ENCODE assay signal across 8 cellular contexts in the genomic region with DNA sequence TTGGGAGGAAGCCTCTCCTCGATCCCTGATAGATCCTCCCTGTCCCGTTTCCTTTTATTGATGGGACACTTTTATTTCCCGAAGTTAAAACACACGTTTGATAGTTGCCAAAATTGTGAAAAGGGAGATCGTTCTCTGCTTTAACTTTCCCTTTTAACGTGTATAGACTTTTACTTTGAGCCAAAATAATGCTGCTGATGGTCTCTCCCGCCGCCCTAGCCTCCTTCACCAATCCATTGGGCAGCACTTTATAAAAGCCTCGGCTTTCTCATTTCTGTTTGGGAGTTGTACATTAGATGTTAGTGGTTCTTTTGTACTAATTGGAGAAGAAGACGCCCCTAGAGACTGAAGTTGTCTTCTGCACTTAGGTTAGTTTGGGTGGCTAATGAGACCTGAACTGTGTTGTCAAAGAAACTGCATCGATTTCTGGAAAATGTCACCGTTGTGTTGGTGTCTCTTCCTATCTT. TPM values are rescaled to one million over a fixed set of nuclear protein-coding genes. Genes with fewer than 3 reads are reported as not detected.
A peak's percentile ranks its signal among the peaks of the same experiment; 100 is the strongest.
DNase-seq lines count a peak whose midpoint lies in the region; ATAC-seq and TF ChIP-seq lines count a peak whose summit lies in the region.

No MANE protein-coding gene starts in this region.

- no peaks in the 10 kb centered on the region for H3K9me3 ChIP-seq in gastroesophageal sphincter

- WGBS in gastroesophageal sphincter (ENCODE audit: low coverage in 1 of 2), 2 donors: 1 to 4% methylated on average over 12 of the region's 12 CpGs

- H3K27me3 ChIP-seq in H7 (ENCODE audit: control insufficient read depth, insufficient read depth, low read length) (peaks cover 5% of the 10 kb centered on the region; the same call in 1 of the 2 replicates), gastroesophageal sphincter (no peaks in the 10 kb centered on the region)

- H3K27ac ChIP-seq in gastroesophageal sphincter: peak overlapping the region in 3 of 4 donors; percentile 89 to 92 (median 91)

- H3K4me3 ChIP-seq in H7 (ENCODE audit: insufficient read depth, low read depth, low read length) (peak overlapping the region; percentile 79), gastroesophageal sphincter (peak overlapping the region; percentile 77 to 90)

- H3K36me3 ChIP-seq in H7 (replicated peaks; ENCODE audit: control insufficient read depth, insufficient read depth, low read length): no peaks in the 10 kb centered on the region
- peaks cover 0 to 2% of the 10 kb centered on the region in 2 donors for H3K36me3 ChIP-seq in gastroesophageal sphincter

- intact Hi-C loops in left colon (cut with DNase I, micrococcal nuclease): no loop called here

- DNase-seq in AG09319 (ENCODE audit: extremely low read depth, low read depth) (no peak), H7 (no peak), UCSD-AML1 (lab: John Stamatoyannopoulos, UW; ENCODE audit: unreplicated experiment) (peak; percentile 2), retina (peak; percentile 87), MV-4-11 (lab: John Stamatoyannopoulos, UW) (no peak), left colon (no peak)
- DNase-seq in stimulated activated CD4-positive, alpha-beta T cell treated with anti-CD3 and anti-CD28 coated beads, Interleukin-4, amount 100 ng/mL, for 4 hours: no peak

- no peak for TF ChIP-seq POLR2A in gastroesophageal sphincter (IDR thresholded peaks at IDR 0.05)

- no peak for ATAC-seq in gastroesophageal sphincter
- ATAC-seq in left colon: no peak

- no peak for TF ChIP-seq EP300 in gastroesophageal sphincter (IDR thresholded peaks at IDR 0.05)

- TF ChIP-seq CTCF in AG09319 (IDR thresholded peaks at IDR 0.05; ENCODE audit: low read depth, low read length) (0 out of 2 replicates have a peak, but pooled peaks have one; percentile 10), gastroesophageal sphincter (IDR thresholded peaks at IDR 0.05) (no peak)

- peaks cover 0 to 26% (median 0%) of the 10 kb centered on the region in 3 donors for H3K4me1 ChIP-seq in gastroesophageal sphincter

RNA-seq across cellular contexts. Expression of a gene that starts 1.4 kb away (rescaled TPM):
- total RNA-seq in H7 (2014; rRNA removed; shearing (Covaris generic)): 3.7 and 4.8 TPM in 2 replicates
- total RNA-seq in gastroesophageal sphincter (10 to 100 TPM in 3 of 4 donors, 1 to 10 TPM in 1; 7.4 to 21.8 (median 16.0) TPM), left colon (10 to 100 TPM; 11.6 to 14.7 TPM)

Comparison
In these comparisons a context has a peak if more than half of its experiments do, and no peak if none do; other contexts are left out.
1. DNase-seq: peak in UCSD-AML1 (single experiment) and retina (single experiment); none in AG09319 (single experiment), H7 (single experiment), stimulated activated CD4-positive, alpha-beta T cell treated with anti-CD3 and anti-CD28 coated beads, Interleukin-4, amount 100 ng/mL, for 4 hours (0 of 2), MV-4-11 (single experiment) and left colon (0 of 2).